Comparison of ENCODE assay signal across 8 cellular contexts in genomic region chr11:107928046-107928766, GRCh38. TPM values are rescaled to one million over a fixed set of nuclear protein-coding genes. Genes with fewer than 3 reads are reported as not detected.
DNase-seq lines count a peak whose midpoint lies in the region; ATAC-seq and TF ChIP-seq lines count a peak whose summit lies in the region.

TSS of gene RAB39A (plus strand) at chr11:107928448. CDS start at chr11:107928569, 121 bp downstream.

- peak within 1 kb of the TSS; percentile 48 for H3K27ac ChIP-seq in left ventricle myocardium inferior (replicated peaks)
- peak within 1 kb of the TSS in 3 of 4 donors; percentile 9 to 56 (median 50) for H3K27ac ChIP-seq in upper lobe of left lung

- DNase-seq in GM10248 (ENCODE audit: extremely low spot score) = peak; percentile 98
- DNase-seq in NCI-H128 (lab: John Stamatoyannopoulos, UW; ENCODE audit: unreplicated experiment) = peak; percentile 95
- peak; percentile 96 to 99 for DNase-seq in SW 1271 (lab: John Stamatoyannopoulos, UW)
- peak; percentile 90 for DNase-seq in amniotic epithelial cell (ENCODE audit: low read depth)
- peak; percentile 82 for DNase-seq in left ventricle myocardium inferior
- peak; percentile 73 to 99 (median 92) for DNase-seq in posterior cingulate gyrus
- DNase-seq in upper lobe of left lung = peak; percentile 88 to 96

- peak in 1 of 4 donors; percentile 21 for TF ChIP-seq POLR2A in upper lobe of left lung (IDR thresholded peaks at IDR 0.05)

- TF ChIP-seq CTCF in GM10248 (IDR thresholded peaks at IDR 0.05; ENCODE audit: control extremely low read depth, extremely low read depth, low read depth, missing control alignments) = no peak
- no peak for TF ChIP-seq CTCF in left ventricle myocardium inferior (IDR thresholded peaks at IDR 0.05; ENCODE audit: borderline replicate concordance)
- no peak for TF ChIP-seq CTCF in upper lobe of left lung (IDR thresholded peaks at IDR 0.05)

- 3 to 6% methylated on average over 11 to 32 of the region's 61 CpGs for WGBS in upper lobe of left lung, 2 donors

- H3K36me3 ChIP-seq in left ventricle myocardium inferior = no peaks in the 10 kb centered on the region
- H3K36me3 ChIP-seq in upper lobe of left lung = no peaks in the 10 kb centered on the region

- CTCF ChIA-PET in GM10248 (lab: Yijun Ruan, JAX) = interaction anchor here (1.8 to 3.1 kb wide), 2 partner anchors 11 kb away, joined by 9 to 24 read pairs; no protein-coding TSS in a partner anchor

- peaks cover 79% of the 10 kb centered on the region for H3K27me3 ChIP-seq in left ventricle myocardium inferior (ENCODE audit: low read depth)
- peaks cover 0 to 6% (median 0%) of the 10 kb centered on the region in 4 donors for H3K27me3 ChIP-seq in upper lobe of left lung

- TF ChIP-seq EP300 in upper lobe of left lung (IDR thresholded peaks at IDR 0.05) = no peak

- H3K4me3 ChIP-seq in left ventricle myocardium inferior (peak within 1 kb of the TSS; percentile 58), upper lobe of left lung (peak within 1 kb of the TSS; percentile 14 to 69 (median 50))

- ATAC-seq in HG02642 (IDR thresholded peaks at IDR 0.05; ENCODE audit: poor library complexity, unreplicated experiment) = peak; percentile 94
- peak; percentile 96 to 97 for ATAC-seq in upper lobe of left lung (ENCODE audit: low FRiP score in 2 of 2)

- H3K9me3 ChIP-seq in left ventricle myocardium inferior (replicated peaks) (no peaks in the 10 kb centered on the region), upper lobe of left lung (no peaks in the 10 kb centered on the region)

- intact Hi-C loops in left ventricle myocardium inferior (cut with micrococcal nuclease) = no loop called here
- intact Hi-C loops in posterior cingulate gyrus (cut with DNase I) = loop anchor here (2.0 kb wide), 1 partner anchor 81 kb away; the partner anchor contains the start of gene CUL5

- H3K4me1 ChIP-seq in left ventricle myocardium inferior = peaks cover 12% of the 10 kb centered on the region
- H3K4me1 ChIP-seq in upper lobe of left lung = peaks cover 11 to 19% (median 14%) of the 10 kb centered on the region in 4 donors

- POLR2A ChIA-PET in GM10248 (lab: Yijun Ruan, JAX) = no interaction called here

RNA-seq across cellular contexts. Expression of gene RAB39A, which starts in this region (rescaled TPM):
- total RNA-seq in left ventricle myocardium inferior (0.52 TPM), upper lobe of left lung (1 to 10 TPM in 5 of 6 donors, not detected in 1; 1.8 to 7.3 (median 3.5) TPM)

Comparison
In these comparisons a context has a peak if more than half of its experiments do, and no peak if none do; other contexts are left out.
1. Peak in every context shown above with its lines: DNase-seq, ATAC-seq, H3K4me3 ChIP-seq and H3K27ac ChIP-seq.
2. Peak in DNase-seq, H3K4me3 ChIP-seq and H3K27ac ChIP-seq in left ventricle myocardium inferior; RNA of the gene not detected or under 1 TPM.